1 cellular context compared by ENCODE assay signal in the genomic region with DNA sequence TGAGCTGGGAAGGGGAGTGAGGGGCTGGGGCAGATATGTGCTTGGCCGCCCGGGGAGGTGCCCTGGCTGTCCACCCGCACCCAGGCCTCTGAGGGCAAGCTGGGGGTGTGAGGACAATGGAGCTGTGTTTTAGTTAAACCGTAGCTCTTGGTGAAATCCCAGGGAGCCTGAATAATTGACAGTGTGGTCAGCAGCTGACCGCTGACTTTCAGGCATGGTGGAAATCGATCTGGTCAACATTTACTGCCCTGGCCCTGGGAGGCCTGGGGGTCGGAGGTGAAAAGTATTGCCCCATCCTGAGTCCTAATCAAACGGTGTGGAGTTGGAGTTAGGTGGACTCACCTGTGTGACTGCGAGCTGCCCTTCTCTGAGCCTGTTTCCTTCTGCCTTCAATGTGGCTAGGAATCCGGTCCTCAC.
A peak's percentile ranks its signal among the peaks of the same experiment; 100 is the strongest.
TF ChIP-seq lines count a peak whose summit lies in the region.

No MANE protein-coding gene starts in this region.

TF ChIP-seq in HepG2, 621 proteins besides CTCF, POLR2A, EP300 and RAD21 (continued from another document and continues in another):
- TF ChIP-seq, protein P1, sequence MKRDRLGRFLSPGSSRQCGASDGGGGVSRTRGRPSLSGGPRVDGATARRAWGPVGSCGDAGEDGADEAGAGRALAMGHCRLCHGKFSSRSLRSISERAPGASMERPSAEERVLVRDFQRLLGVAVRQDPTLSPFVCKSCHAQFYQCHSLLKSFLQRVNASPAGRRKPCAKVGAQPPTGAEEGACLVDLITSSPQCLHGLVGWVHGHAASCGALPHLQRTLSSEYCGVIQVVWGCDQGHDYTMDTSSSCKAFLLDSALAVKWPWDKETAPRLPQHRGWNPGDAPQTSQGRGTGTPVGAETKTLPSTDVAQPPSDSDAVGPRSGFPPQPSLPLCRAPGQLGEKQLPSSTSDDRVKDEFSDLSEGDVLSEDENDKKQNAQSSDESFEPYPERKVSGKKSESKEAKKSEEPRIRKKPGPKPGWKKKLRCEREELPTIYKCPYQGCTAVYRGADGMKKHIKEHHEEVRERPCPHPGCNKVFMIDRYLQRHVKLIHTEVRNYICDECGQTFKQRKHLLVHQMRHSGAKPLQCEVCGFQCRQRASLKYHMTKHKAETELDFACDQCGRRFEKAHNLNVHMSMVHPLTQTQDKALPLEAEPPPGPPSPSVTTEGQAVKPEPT (CRISPR knock-in tag; IDR thresholded peaks at IDR 0.05; ENCODE audit: low read depth) = no peak; the same call in 1 of the 2 replicates
- TF ChIP-seq, protein P2, sequence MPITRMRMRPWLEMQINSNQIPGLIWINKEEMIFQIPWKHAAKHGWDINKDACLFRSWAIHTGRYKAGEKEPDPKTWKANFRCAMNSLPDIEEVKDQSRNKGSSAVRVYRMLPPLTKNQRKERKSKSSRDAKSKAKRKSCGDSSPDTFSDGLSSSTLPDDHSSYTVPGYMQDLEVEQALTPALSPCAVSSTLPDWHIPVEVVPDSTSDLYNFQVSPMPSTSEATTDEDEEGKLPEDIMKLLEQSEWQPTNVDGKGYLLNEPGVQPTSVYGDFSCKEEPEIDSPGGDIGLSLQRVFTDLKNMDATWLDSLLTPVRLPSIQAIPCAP (CRISPR knock-in tag; IDR thresholded peaks at IDR 0.05; ENCODE audit: low read depth) = no peak
- TF ChIP-seq ZMYM3 (CRISPR knock-in tag; IDR thresholded peaks at IDR 0.05) = peak; percentile 91
- TF ChIP-seq ZNF552 (CRISPR knock-in tag; IDR thresholded peaks at IDR 0.05; ENCODE audit: borderline replicate concordance) = no peak; the same call in 1 of the 2 replicates
- TF ChIP-seq, protein P3, sequence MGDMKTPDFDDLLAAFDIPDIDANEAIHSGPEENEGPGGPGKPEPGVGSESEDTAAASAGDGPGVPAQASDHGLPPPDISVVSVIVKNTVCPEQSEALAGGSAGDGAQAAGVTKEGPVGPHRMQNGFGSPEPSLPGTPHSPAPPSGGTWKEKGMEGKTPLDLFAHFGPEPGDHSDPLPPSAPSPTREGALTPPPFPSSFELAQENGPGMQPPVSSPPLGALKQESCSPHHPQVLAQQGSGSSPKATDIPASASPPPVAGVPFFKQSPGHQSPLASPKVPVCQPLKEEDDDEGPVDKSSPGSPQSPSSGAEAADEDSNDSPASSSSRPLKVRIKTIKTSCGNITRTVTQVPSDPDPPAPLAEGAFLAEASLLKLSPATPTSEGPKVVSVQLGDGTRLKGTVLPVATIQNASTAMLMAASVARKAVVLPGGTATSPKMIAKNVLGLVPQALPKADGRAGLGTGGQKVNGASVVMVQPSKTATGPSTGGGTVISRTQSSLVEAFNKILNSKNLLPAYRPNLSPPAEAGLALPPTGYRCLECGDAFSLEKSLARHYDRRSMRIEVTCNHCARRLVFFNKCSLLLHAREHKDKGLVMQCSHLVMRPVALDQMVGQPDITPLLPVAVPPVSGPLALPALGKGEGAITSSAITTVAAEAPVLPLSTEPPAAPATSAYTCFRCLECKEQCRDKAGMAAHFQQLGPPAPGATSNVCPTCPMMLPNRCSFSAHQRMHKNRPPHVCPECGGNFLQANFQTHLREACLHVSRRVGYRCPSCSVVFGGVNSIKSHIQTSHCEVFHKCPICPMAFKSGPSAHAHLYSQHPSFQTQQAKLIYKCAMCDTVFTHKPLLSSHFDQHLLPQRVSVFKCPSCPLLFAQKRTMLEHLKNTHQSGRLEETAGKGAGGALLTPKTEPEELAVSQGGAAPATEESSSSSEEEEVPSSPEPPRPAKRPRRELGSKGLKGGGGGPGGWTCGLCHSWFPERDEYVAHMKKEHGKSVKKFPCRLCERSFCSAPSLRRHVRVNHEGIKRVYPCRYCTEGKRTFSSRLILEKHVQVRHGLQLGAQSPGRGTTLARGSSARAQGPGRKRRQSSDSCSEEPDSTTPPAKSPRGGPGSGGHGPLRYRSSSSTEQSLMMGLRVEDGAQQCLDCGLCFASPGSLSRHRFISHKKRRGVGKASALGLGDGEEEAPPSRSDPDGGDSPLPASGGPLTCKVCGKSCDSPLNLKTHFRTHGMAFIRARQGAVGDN (CRISPR knock-in tag; IDR thresholded peaks at IDR 0.05) = peak; percentile 73
- no peak for TF ChIP-seq SSRP1 (CRISPR knock-in tag; IDR thresholded peaks at IDR 0.05)
- no peak for TF ChIP-seq PAX8 (CRISPR knock-in tag; IDR thresholded peaks at IDR 0.05; ENCODE audit: borderline replicate concordance)
- TF ChIP-seq TARDBP (CRISPR knock-in tag; IDR thresholded peaks at IDR 0.05) = peak; percentile 73
- no peak for TF ChIP-seq ZMAT3 (CRISPR knock-in tag; conservative IDR thresholded peaks at IDR 0.05)
- TF ChIP-seq NBN (conservative IDR thresholded peaks at IDR 0.05) = no peak
- TF ChIP-seq HNF4A (CRISPR knock-in tag; IDR thresholded peaks at IDR 0.05) = peak; percentile 82
- TF ChIP-seq, protein P4, sequence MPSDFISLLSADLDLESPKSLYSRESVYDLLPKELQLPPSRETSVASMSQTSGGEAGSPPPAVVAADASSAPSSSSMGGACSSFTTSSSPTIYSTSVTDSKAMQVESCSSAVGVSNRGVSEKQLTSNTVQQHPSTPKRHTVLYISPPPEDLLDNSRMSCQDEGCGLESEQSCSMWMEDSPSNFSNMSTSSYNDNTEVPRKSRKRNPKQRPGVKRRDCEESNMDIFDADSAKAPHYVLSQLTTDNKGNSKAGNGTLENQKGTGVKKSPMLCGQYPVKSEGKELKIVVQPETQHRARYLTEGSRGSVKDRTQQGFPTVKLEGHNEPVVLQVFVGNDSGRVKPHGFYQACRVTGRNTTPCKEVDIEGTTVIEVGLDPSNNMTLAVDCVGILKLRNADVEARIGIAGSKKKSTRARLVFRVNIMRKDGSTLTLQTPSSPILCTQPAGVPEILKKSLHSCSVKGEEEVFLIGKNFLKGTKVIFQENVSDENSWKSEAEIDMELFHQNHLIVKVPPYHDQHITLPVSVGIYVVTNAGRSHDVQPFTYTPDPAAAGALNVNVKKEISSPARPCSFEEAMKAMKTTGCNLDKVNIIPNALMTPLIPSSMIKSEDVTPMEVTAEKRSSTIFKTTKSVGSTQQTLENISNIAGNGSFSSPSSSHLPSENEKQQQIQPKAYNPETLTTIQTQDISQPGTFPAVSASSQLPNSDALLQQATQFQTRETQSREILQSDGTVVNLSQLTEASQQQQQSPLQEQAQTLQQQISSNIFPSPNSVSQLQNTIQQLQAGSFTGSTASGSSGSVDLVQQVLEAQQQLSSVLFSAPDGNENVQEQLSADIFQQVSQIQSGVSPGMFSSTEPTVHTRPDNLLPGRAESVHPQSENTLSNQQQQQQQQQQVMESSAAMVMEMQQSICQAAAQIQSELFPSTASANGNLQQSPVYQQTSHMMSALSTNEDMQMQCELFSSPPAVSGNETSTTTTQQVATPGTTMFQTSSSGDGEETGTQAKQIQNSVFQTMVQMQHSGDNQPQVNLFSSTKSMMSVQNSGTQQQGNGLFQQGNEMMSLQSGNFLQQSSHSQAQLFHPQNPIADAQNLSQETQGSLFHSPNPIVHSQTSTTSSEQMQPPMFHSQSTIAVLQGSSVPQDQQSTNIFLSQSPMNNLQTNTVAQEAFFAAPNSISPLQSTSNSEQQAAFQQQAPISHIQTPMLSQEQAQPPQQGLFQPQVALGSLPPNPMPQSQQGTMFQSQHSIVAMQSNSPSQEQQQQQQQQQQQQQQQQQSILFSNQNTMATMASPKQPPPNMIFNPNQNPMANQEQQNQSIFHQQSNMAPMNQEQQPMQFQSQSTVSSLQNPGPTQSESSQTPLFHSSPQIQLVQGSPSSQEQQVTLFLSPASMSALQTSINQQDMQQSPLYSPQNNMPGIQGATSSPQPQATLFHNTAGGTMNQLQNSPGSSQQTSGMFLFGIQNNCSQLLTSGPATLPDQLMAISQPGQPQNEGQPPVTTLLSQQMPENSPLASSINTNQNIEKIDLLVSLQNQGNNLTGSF (CRISPR knock-in tag; IDR thresholded peaks at IDR 0.05) = no peak
- no peak for TF ChIP-seq ZNF781 (CRISPR knock-in tag; IDR thresholded peaks at IDR 0.05; ENCODE audit: borderline replicate concordance, not compliant biosample characterization)
- TF ChIP-seq, protein P5, sequence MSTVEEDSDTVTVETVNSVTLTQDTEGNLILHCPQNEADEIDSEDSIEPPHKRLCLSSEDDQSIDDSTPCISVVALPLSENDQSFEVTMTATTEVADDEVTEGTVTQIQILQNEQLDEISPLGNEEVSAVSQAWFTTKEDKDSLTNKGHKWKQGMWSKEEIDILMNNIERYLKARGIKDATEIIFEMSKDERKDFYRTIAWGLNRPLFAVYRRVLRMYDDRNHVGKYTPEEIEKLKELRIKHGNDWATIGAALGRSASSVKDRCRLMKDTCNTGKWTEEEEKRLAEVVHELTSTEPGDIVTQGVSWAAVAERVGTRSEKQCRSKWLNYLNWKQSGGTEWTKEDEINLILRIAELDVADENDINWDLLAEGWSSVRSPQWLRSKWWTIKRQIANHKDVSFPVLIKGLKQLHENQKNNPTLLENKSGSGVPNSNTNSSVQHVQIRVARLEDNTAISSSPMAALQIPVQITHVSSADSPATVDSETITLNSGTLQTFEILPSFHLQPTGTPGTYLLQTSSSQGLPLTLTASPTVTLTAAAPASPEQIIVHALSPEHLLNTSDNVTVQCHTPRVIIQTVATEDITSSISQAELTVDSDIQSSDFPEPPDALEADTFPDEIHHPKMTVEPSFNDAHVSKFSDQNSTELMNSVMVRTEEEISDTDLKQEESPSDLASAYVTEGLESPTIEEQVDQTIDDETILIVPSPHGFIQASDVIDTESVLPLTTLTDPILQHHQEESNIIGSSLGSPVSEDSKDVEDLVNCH (CRISPR knock-in tag; IDR thresholded peaks at IDR 0.05) = no peak
- TF ChIP-seq, protein P6, sequence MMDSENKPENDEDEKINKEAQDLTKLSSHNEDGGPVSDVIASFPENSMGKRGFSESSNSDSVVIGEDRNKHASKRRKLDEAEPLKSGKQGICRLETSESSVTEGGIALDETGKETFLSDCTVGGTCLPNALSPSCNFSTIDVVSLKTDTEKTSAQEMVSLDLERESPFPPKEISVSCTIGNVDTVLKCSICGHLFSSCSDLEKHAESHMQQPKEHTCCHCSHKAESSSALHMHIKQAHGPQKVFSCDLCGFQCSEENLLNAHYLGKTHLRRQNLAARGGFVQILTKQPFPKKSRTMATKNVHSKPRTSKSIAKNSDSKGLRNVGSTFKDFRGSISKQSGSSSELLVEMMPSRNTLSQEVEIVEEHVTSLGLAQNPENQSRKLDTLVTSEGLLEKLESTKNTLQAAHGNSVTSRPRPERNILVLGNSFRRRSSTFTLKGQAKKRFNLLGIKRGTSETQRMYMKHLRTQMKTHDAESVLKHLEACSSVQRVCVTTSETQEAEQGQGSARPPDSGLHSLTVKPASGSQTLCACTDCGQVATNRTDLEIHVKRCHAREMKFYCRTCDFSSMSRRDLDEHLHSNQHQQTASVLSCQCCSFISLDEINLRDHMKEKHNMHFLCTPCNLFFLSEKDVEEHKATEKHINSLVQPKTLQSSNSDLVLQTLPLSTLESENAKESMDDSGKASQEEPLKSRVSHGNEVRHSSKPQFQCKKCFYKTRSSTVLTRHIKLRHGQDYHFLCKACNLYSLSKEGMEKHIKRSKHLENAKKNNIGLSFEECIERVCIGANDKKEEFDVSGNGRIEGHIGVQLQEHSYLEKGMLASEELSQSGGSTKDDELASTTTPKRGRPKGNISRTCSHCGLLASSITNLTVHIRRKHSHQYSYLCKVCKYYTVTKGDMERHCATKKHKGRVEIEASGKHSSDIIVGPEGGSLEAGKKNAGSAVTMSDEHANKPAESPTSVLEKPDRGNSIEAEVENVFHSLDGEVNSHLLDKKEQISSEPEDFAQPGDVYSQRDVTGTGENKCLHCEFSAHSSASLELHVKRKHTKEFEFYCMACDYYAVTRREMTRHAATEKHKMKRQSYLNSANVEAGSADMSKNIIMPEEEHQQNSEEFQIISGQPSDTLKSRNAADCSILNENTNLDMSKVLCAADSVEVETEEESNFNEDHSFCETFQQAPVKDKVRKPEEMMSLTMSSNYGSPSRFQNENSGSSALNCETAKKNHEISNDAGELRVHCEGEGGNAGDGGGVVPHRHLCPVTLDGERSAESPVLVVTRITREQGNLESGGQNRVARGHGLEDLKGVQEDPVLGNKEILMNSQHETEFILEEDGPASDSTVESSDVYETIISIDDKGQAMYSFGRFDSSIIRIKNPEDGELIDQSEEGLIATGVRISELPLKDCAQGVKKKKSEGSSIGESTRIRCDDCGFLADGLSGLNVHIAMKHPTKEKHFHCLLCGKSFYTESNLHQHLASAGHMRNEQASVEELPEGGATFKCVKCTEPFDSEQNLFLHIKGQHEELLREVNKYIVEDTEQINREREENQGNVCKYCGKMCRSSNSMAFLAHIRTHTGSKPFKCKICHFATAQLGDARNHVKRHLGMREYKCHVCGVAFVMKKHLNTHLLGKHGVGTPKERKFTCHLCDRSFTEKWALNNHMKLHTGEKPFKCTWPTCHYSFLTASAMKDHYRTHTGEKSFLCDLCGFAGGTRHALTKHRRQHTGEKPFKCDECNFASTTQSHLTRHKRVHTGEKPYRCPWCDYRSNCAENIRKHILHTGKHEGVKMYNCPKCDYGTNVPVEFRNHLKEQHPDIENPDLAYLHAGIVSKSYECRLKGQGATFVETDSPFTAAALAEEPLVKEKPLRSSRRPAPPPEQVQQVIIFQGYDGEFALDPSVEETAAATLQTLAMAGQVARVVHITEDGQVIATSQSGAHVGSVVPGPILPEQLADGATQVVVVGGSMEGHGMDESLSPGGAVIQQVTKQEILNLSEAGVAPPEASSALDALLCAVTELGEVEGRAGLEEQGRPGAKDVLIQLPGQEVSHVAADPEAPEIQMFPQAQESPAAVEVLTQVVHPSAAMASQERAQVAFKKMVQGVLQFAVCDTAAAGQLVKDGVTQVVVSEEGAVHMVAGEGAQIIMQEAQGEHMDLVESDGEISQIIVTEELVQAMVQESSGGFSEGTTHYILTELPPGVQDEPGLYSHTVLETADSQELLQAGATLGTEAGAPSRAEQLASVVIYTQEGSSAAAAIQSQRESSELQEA (CRISPR knock-in tag; IDR thresholded peaks at IDR 0.05; ENCODE audit: not compliant biosample characterization) = no peak
- TF ChIP-seq, protein P7, sequence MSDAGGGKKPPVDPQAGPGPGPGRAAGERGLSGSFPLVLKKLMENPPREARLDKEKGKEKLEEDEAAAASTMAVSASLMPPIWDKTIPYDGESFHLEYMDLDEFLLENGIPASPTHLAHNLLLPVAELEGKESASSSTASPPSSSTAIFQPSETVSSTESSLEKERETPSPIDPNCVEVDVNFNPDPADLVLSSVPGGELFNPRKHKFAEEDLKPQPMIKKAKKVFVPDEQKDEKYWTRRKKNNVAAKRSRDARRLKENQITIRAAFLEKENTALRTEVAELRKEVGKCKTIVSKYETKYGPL (CRISPR knock-in tag; IDR thresholded peaks at IDR 0.05) = no peak
- TF ChIP-seq, protein P8, sequence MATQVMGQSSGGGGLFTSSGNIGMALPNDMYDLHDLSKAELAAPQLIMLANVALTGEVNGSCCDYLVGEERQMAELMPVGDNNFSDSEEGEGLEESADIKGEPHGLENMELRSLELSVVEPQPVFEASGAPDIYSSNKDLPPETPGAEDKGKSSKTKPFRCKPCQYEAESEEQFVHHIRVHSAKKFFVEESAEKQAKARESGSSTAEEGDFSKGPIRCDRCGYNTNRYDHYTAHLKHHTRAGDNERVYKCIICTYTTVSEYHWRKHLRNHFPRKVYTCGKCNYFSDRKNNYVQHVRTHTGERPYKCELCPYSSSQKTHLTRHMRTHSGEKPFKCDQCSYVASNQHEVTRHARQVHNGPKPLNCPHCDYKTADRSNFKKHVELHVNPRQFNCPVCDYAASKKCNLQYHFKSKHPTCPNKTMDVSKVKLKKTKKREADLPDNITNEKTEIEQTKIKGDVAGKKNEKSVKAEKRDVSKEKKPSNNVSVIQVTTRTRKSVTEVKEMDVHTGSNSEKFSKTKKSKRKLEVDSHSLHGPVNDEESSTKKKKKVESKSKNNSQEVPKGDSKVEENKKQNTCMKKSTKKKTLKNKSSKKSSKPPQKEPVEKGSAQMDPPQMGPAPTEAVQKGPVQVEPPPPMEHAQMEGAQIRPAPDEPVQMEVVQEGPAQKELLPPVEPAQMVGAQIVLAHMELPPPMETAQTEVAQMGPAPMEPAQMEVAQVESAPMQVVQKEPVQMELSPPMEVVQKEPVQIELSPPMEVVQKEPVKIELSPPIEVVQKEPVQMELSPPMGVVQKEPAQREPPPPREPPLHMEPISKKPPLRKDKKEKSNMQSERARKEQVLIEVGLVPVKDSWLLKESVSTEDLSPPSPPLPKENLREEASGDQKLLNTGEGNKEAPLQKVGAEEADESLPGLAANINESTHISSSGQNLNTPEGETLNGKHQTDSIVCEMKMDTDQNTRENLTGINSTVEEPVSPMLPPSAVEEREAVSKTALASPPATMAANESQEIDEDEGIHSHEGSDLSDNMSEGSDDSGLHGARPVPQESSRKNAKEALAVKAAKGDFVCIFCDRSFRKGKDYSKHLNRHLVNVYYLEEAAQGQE (IDR thresholded peaks at IDR 0.05; ENCODE audit: borderline replicate concordance in 1 of 2, low read depth in 1 of 2, low read length in 2 of 2) = no peak
- TF ChIP-seq JDP2 (CRISPR knock-in tag; IDR thresholded peaks at IDR 0.05; ENCODE audit: borderline replicate concordance) = no peak
